In genomic region chr1:87329756-87330200, GRCh38 we compare ENCODE assay signal across 8 cellular contexts. TPM values are rescaled to one million over a fixed set of nuclear protein-coding genes. Genes with fewer than 3 reads are reported as not detected.
DNase-seq lines count a peak whose midpoint lies in the region; ATAC-seq and TF ChIP-seq lines count a peak whose summit lies in the region.

No MANE protein-coding gene starts in this region.

- H3K4me3 Mint-ChIP-seq in neural crest cell, result peak overlapping the region; percentile 97

- H3K4me3 ChIP-seq in heart right ventricle (peak overlapping the region; percentile 64 to 88 (median 82)), SJSA1 (peak overlapping the region; percentile 71), epithelial cell of esophagus (ENCODE audit: low read length) (peak overlapping the region; percentile 79)

- H3K27me3 ChIP-seq in heart right ventricle (no peaks in the 10 kb centered on the region), SJSA1 (replicated peaks) (no peaks in the 10 kb centered on the region)

- H3K9me3 Mint-ChIP-seq in neural crest cell, result no peaks in the 10 kb centered on the region

- TF ChIP-seq CTCF in heart right ventricle (IDR thresholded peaks at IDR 0.05), result no peak
- TF ChIP-seq CTCF in epithelial cell of esophagus (IDR thresholded peaks at IDR 0.05; ENCODE audit: insufficient read depth, low read depth, low read length, missing control alignments), result no peak
- TF ChIP-seq CTCF in neural crest cell (conservative IDR thresholded peaks at IDR 0.05), result no peak

- H3K4me1 ChIP-seq in heart right ventricle (peaks cover 0 to 54% (median 35%) of the 10 kb centered on the region in 9 donors), SJSA1 (replicated peaks) (peaks cover 30% of the 10 kb centered on the region)

- no peak for ATAC-seq in heart right ventricle
- no peak for ATAC-seq in HG03521 (IDR thresholded peaks at IDR 0.05; ENCODE audit: unreplicated experiment)
- no peak for ATAC-seq in HG02642 (IDR thresholded peaks at IDR 0.05; ENCODE audit: poor library complexity, unreplicated experiment)
- no peak for ATAC-seq in HG03457 (IDR thresholded peaks at IDR 0.05; ENCODE audit: unreplicated experiment)

- 0 to 1% methylated on average over 5 of the region's 5 CpGs for WGBS in heart right ventricle, 2 donors

- no peaks in the 10 kb centered on the region for H3K27me3 Mint-ChIP-seq in neural crest cell (ENCODE audit: low read depth)

- DNase-seq in heart right ventricle, result no peak
- DNase-seq in cardiac septum (ENCODE audit: low spot score), result no peak
- peak in 1 of 2 experiments; percentile 48 for DNase-seq in SJSA1 (ENCODE audit: low read depth in 1 of 2, low spot score in 2 of 2)
- peak; percentile 16 for DNase-seq in epithelial cell of esophagus (ENCODE audit: low read depth)
- DNase-seq in neural crest cell (ENCODE audit: low read depth, low spot score), result no peak

- H3K27ac Mint-ChIP-seq in neural crest cell (ENCODE audit: unreplicated experiment), result peak overlapping the region; percentile 85

- H3K36me3 ChIP-seq in heart right ventricle, result peaks cover 0 to 8% (median 0%) of the 10 kb centered on the region in 9 donors
- peaks cover 12% of the 10 kb centered on the region for H3K36me3 ChIP-seq in SJSA1

- H3K9me3 ChIP-seq in heart right ventricle (no peaks in the 10 kb centered on the region), SJSA1 (replicated peaks) (no peaks in the 10 kb centered on the region)

- H3K27ac ChIP-seq in heart right ventricle (peak overlapping the region; percentile 91 to 97 (median 96)), SJSA1 (peak overlapping the region; percentile 57)

- intact Hi-C loops in heart right ventricle (cut with DNase I) (loop anchor here in 8 of 10 donors (5.0 to 10.0 kb wide), 14 partner anchors 73 to 945 kb away; no protein-coding TSS in a partner anchor), cardiac septum (cut with DNase I) (loop anchor here (5.0 to 10.0 kb wide), 4 partner anchors 177 to 735 kb away; no protein-coding TSS in a partner anchor)

- H3K36me3 Mint-ChIP-seq in neural crest cell (ENCODE audit: low read depth), result peaks cover 9% of the 10 kb centered on the region

- H3K4me1 Mint-ChIP-seq in neural crest cell, result peaks cover 56% of the 10 kb centered on the region

RNA-seq across cellular contexts. Expression of gene LMO4, which starts 1.1 kb away (rescaled TPM):
- total RNA-seq in heart right ventricle (10 to 100 TPM; 19.8 to 60.5 (median 27.7) TPM), cardiac septum (22.6 TPM), neural crest cell (91.4 and 98.1 TPM in 2 replicates)
- polyA plus RNA-seq in heart right ventricle, result 10 to 100 TPM; 20.5 to 50.2 TPM
- 22.7 and 70.5 TPM in 2 replicates for total RNA-seq in SJSA1 (2014; rRNA removed; shearing (Covaris generic))
